ENCODE assay signal across 8 cellular contexts in the genomic region with DNA sequence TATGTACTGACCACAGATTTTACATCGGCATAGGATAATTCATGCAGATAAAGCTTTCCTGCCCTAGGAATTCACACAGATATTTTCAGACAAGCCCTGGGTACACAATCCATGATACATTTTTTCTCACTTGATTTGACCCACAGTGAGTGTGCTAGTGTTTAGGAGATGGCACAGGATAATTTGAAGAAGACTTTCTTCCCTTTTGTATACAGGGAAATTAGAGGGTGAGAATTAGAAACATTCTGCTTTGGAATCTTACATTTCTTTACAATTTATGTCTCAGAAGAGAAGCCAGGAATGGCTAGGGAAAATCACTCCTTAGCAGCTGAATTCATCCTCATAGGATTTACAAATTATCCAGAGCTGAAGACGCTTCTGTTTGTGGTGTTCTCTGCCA. TPM values are rescaled to one million over a fixed set of nuclear protein-coding genes. Genes with fewer than 3 reads are reported as not detected.
"Had no signal": no experiment of that assay in that cellular context is flagged by ENCODE, and none has a peak within 500 bp of the region (broad histone marks: within the 10 kb centered on the region; RNA-seq: fewer than 3 reads in every experiment).

A gene with protein sequence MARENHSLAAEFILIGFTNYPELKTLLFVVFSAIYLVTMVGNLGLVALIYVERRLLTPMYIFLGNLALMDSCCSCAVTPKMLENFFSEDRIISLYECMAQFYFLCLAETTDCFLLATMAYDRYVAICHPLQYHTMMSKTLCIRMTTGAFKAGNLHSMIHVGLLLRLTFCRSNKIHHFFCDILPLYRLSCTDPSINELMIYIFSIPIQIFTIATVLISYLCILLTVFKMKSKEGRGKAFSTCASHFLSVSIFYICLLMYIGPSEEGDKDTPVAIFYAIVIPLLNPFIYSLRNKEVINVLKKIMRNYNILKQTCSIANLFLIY (plus strand): TSS at position 301 of the 400 bp plus-strand sequence. CDS start 0 bp downstream, at position 301.

- DNase-seq: GDM1, GF-D8 had no signal

- H3K4me3 ChIP-seq: GM12878 had no signal

- FAIRE-seq: GM12878, GM12891, GM12892, GM18507, GM19239 had no signal

RNA-seq across cellular contexts. Expression of the gene that starts here (rescaled TPM):
- total RNA-seq: G401, GM12878 had no signal
